ENCODE assay signal across 8 cellular contexts in the genomic region with DNA sequence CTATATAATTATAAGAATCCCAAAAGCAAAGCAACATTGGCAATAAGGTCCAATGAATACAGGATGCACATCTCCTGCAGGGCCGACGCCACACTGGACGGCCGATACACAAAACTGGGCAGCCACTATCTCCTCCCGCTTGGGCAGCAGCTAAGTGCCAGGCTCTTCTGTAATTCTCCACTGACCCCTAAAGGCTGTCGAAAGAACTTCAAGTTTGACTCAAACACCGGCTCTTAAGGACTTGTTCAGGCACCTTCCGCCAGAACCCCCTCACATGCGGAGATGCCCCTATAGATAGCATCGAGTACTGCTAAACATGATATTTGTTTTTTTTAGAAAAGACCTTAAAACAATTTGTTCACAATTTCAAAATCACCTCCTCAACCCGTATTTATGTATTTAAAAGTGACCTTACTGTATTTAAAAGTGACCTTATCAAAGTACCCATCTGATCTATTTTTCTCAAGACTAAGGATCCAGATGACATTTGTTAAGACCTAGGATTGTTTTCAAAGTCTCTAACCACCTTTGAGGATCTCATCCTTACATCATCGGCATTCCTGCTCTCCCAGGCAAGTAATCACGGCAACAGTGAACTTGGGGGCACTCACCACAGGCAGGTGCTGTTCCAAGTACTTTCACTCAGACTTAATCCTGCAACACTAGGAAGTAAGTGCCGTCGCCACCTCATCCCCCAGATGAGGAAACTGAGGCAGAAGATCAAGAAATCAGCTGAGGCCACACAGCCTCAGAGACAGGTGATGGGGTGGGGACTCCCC.
DNase-seq lines count a peak whose midpoint lies in the region; ATAC-seq and TF ChIP-seq lines count a peak whose summit lies in the region.

No MANE protein-coding gene starts in this region.

- POLR2A ChIA-PET in WTC11 (lab: Charles Lee) = no interaction called here

- H3K4me2 ChIP-seq in hepatocyte = no peak overlapping the region

- H3K9me2 ChIP-seq in hepatocyte (replicated peaks; ENCODE audit: insufficient read depth) = no peaks in the 10 kb centered on the region

- 62% methylated on average over 15 of the region's 15 CpGs for WGBS in hepatocyte (ENCODE audit: low lambda C conversion rate, missing lambda C conversion rate)

- no peaks in the 10 kb centered on the region for H3K9me3 ChIP-seq in hepatocyte (ENCODE audit: low read depth)

- no peak overlapping the region for H3K4me3 ChIP-seq in hepatocyte

- H3K27ac Mint-ChIP-seq in activated naive CD4-positive, alpha-beta T cell treated with anti-CD3 and anti-CD28 coated beads, Interleukin-2, amount 50 U/mL, for 72 hours = peak overlapping the region; percentile 29 to 50
- no peak overlapping the region for H3K27ac Mint-ChIP-seq in activated naive CD4-positive, alpha-beta T cell treated with anti-CD3 and anti-CD28 coated beads for 36 hours
- peak overlapping the region; percentile 87 for H3K27ac Mint-ChIP-seq in WTC11
- H3K27ac Mint-ChIP-seq in stimulated activated naive B cell treated with anti-CD40 and anti-IgM and Interleukin-4, amounts not matched to agents 10 μg/mL and 1 μg/mL and 100 μg/mL, for 72 hours = no peak overlapping the region

- no peak for DNase-seq in activated naive CD4-positive, alpha-beta T cell treated with anti-CD3 and anti-CD28 coated beads, Interleukin-2, amount 50 U/mL, for 72 hours (ENCODE audit: low spot score in 2 of 2)
- DNase-seq in activated naive CD4-positive, alpha-beta T cell treated with anti-CD3 and anti-CD28 coated beads for 36 hours = no peak
- DNase-seq in NCI-H1105 treated with DMSO at 0.1 percent for 48 hours (lab: John Stamatoyannopoulos, UW) (peak; percentile 64), WTC11 (ENCODE audit: low spot score) (peak; percentile 53), hepatocyte (ENCODE audit: low spot score) (peak; percentile 70)
- DNase-seq in stimulated activated naive B cell treated with anti-CD40 and anti-IgM and Interleukin-4, amounts not matched to agents 10 μg/mL and 1 μg/mL and 100 μg/mL, for 72 hours = no peak

- H3K27me3 ChIP-seq in hepatocyte = no peaks in the 10 kb centered on the region

- no peak overlapping the region for H3K4me3 Mint-ChIP-seq in activated naive CD4-positive, alpha-beta T cell treated with anti-CD3 and anti-CD28 coated beads for 36 hours
- no peak overlapping the region for H3K4me3 Mint-ChIP-seq in WTC11
- no peak overlapping the region for H3K4me3 Mint-ChIP-seq in stimulated activated naive B cell treated with anti-CD40 and anti-IgM and Interleukin-4, amounts not matched to agents 10 μg/mL and 1 μg/mL and 100 μg/mL, for 72 hours

- intact Hi-C loops in activated naive CD4-positive, alpha-beta T cell treated with anti-CD3 and anti-CD28 coated beads for 36 hours (cut with micrococcal nuclease) = loop anchor here (1.0 kb wide), 1 partner anchor 96 kb away; no protein-coding TSS in a partner anchor

- H3K36me3 Mint-ChIP-seq in activated naive CD4-positive, alpha-beta T cell treated with anti-CD3 and anti-CD28 coated beads, Interleukin-2, amount 50 U/mL, for 72 hours = no peaks in the 10 kb centered on the region
- peaks cover 17% of the 10 kb centered on the region for H3K36me3 Mint-ChIP-seq in activated naive CD4-positive, alpha-beta T cell treated with anti-CD3 and anti-CD28 coated beads for 36 hours (ENCODE audit: low read depth)
- peaks cover 21% of the 10 kb centered on the region for H3K36me3 Mint-ChIP-seq in WTC11
- H3K36me3 Mint-ChIP-seq in stimulated activated naive B cell treated with anti-CD40 and anti-IgM and Interleukin-4, amounts not matched to agents 10 μg/mL and 1 μg/mL and 100 μg/mL, for 72 hours = peaks cover 24 to 55% of the 10 kb centered on the region in 2 donors

- ATAC-seq in activated naive CD4-positive, alpha-beta T cell treated with anti-CD3 and anti-CD28 coated beads, Interleukin-2, amount 50 U/mL, for 72 hours = peak in 1 of 2 donors; percentile 51
- ATAC-seq in WTC11 (peak; percentile 98), GM21737 (IDR thresholded peaks at IDR 0.05; ENCODE audit: unreplicated experiment) (no peak), GM18867 (IDR thresholded peaks at IDR 0.05; ENCODE audit: unreplicated experiment) (no peak)
- ATAC-seq in stimulated activated naive B cell treated with anti-CD40 and anti-IgM and Interleukin-4, amounts not matched to agents 10 μg/mL and 1 μg/mL and 100 μg/mL, for 72 hours (replicated peaks) = peak; percentile 57 to 66

- H3K9me3 Mint-ChIP-seq in activated naive CD4-positive, alpha-beta T cell treated with anti-CD3 and anti-CD28 coated beads, Interleukin-2, amount 50 U/mL, for 72 hours = no peaks in the 10 kb centered on the region
- H3K9me3 Mint-ChIP-seq in activated naive CD4-positive, alpha-beta T cell treated with anti-CD3 and anti-CD28 coated beads for 36 hours = no peaks in the 10 kb centered on the region
- H3K9me3 Mint-ChIP-seq in WTC11 = no peaks in the 10 kb centered on the region
- H3K9me3 Mint-ChIP-seq in stimulated activated naive B cell treated with anti-CD40 and anti-IgM and Interleukin-4, amounts not matched to agents 10 μg/mL and 1 μg/mL and 100 μg/mL, for 72 hours = no peaks in the 10 kb centered on the region

- H2AFZ ChIP-seq in hepatocyte = no peak overlapping the region

- peak overlapping the region; percentile 41 for H3K27ac ChIP-seq in hepatocyte

- H3K4me1 ChIP-seq in hepatocyte (ENCODE audit: insufficient read depth) = no peaks in the 10 kb centered on the region

- H4K20me1 ChIP-seq in hepatocyte (ENCODE audit: insufficient read depth, poor library complexity, severe bottlenecking) = no peaks in the 10 kb centered on the region

- H3K4me1 Mint-ChIP-seq in activated naive CD4-positive, alpha-beta T cell treated with anti-CD3 and anti-CD28 coated beads for 36 hours (ENCODE audit: low read depth) = no peaks in the 10 kb centered on the region
- H3K4me1 Mint-ChIP-seq in WTC11 = peaks cover 15% of the 10 kb centered on the region
- peaks cover 0 to 2% of the 10 kb centered on the region in 2 donors for H3K4me1 Mint-ChIP-seq in stimulated activated naive B cell treated with anti-CD40 and anti-IgM and Interleukin-4, amounts not matched to agents 10 μg/mL and 1 μg/mL and 100 μg/mL, for 72 hours

- CTCF ChIA-PET in activated naive CD4-positive, alpha-beta T cell treated with anti-CD3 and anti-CD28 coated beads for 36 hours (lab: Charles Lee) = interaction anchor here (1.8 kb wide), 1 partner anchor 96 kb away, joined by 7 read pairs; no protein-coding TSS in a partner anchor
- CTCF ChIA-PET in WTC11 (lab: Charles Lee) = interaction anchor here (0.6 to 1.0 kb wide), 6 partner anchors 9 to 1005 kb away, joined by 3 to 5 read pairs (median 4); no protein-coding TSS in a partner anchor

- TF ChIP-seq CTCF in WTC11 (IDR thresholded peaks at IDR 0.05) (peak; percentile 32; the same call in 1 of the 2 replicates), hepatocyte (IDR thresholded peaks at IDR 0.05; ENCODE audit: poor library complexity) (peak; percentile 55)

- no peaks in the 10 kb centered on the region for H3K27me3 Mint-ChIP-seq in activated naive CD4-positive, alpha-beta T cell treated with anti-CD3 and anti-CD28 coated beads for 36 hours (ENCODE audit: low read depth)
- no peaks in the 10 kb centered on the region for H3K27me3 Mint-ChIP-seq in WTC11 (ENCODE audit: low read depth)
- no peaks in the 10 kb centered on the region for H3K27me3 Mint-ChIP-seq in stimulated activated naive B cell treated with anti-CD40 and anti-IgM and Interleukin-4, amounts not matched to agents 10 μg/mL and 1 μg/mL and 100 μg/mL, for 72 hours

- H3K79me2 ChIP-seq in hepatocyte = no peaks in the 10 kb centered on the region

- H3K36me3 ChIP-seq in hepatocyte (replicated peaks; ENCODE audit: insufficient read depth, low read depth) = no peaks in the 10 kb centered on the region

TF ChIP-seq in WTC11, 78 proteins besides CTCF, POLR2A, EP300 and RAD21 (continues in another document):
- TF ChIP-seq, protein P1, sequence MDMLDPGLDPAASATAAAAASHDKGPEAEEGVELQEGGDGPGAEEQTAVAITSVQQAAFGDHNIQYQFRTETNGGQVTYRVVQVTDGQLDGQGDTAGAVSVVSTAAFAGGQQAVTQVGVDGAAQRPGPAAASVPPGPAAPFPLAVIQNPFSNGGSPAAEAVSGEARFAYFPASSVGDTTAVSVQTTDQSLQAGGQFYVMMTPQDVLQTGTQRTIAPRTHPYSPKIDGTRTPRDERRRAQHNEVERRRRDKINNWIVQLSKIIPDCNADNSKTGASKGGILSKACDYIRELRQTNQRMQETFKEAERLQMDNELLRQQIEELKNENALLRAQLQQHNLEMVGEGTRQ (CRISPR knock-in tag; IDR thresholded peaks at IDR 0.05) = no peak
- TF ChIP-seq CBFB (CRISPR knock-in tag; IDR thresholded peaks at IDR 0.05; ENCODE audit: low read depth) = no peak
- no peak for TF ChIP-seq TEAD1 (CRISPR knock-in tag; IDR thresholded peaks at IDR 0.05)
- TF ChIP-seq CREB1 (CRISPR knock-in tag; IDR thresholded peaks at IDR 0.05) = no peak
- TF ChIP-seq, protein P2, sequence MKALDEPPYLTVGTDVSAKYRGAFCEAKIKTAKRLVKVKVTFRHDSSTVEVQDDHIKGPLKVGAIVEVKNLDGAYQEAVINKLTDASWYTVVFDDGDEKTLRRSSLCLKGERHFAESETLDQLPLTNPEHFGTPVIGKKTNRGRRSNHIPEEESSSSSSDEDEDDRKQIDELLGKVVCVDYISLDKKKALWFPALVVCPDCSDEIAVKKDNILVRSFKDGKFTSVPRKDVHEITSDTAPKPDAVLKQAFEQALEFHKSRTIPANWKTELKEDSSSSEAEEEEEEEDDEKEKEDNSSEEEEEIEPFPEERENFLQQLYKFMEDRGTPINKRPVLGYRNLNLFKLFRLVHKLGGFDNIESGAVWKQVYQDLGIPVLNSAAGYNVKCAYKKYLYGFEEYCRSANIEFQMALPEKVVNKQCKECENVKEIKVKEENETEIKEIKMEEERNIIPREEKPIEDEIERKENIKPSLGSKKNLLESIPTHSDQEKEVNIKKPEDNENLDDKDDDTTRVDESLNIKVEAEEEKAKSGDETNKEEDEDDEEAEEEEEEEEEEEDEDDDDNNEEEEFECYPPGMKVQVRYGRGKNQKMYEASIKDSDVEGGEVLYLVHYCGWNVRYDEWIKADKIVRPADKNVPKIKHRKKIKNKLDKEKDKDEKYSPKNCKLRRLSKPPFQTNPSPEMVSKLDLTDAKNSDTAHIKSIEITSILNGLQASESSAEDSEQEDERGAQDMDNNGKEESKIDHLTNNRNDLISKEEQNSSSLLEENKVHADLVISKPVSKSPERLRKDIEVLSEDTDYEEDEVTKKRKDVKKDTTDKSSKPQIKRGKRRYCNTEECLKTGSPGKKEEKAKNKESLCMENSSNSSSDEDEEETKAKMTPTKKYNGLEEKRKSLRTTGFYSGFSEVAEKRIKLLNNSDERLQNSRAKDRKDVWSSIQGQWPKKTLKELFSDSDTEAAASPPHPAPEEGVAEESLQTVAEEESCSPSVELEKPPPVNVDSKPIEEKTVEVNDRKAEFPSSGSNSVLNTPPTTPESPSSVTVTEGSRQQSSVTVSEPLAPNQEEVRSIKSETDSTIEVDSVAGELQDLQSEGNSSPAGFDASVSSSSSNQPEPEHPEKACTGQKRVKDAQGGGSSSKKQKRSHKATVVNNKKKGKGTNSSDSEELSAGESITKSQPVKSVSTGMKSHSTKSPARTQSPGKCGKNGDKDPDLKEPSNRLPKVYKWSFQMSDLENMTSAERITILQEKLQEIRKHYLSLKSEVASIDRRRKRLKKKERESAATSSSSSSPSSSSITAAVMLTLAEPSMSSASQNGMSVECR (CRISPR knock-in tag; IDR thresholded peaks at IDR 0.05; ENCODE audit: borderline replicate concordance) = no peak
- no peak for TF ChIP-seq ZNF317 (CRISPR knock-in tag; IDR thresholded peaks at IDR 0.05; ENCODE audit: borderline replicate concordance, low read depth)

Comparison
In these comparisons a context has a peak if more than half of its experiments do, and no peak if none do; other contexts are left out.
1. H3K27ac Mint-ChIP-seq: peak in activated naive CD4-positive, alpha-beta T cell treated with anti-CD3 and anti-CD28 coated beads, Interleukin-2, amount 50 U/mL, for 72 hours (2 of 2) and WTC11 (single experiment); none in activated naive CD4-positive, alpha-beta T cell treated with anti-CD3 and anti-CD28 coated beads for 36 hours (single experiment) and stimulated activated naive B cell treated with anti-CD40 and anti-IgM and Interleukin-4, amounts not matched to agents 10 μg/mL and 1 μg/mL and 100 μg/mL, for 72 hours (single experiment).
2. ATAC-seq: peak in WTC11 (single experiment) and stimulated activated naive B cell treated with anti-CD40 and anti-IgM and Interleukin-4, amounts not matched to agents 10 μg/mL and 1 μg/mL and 100 μg/mL, for 72 hours (2 of 2); none in GM21737 (single experiment) and GM18867 (single experiment).
3. DNase-seq: peak in NCI-H1105 treated with DMSO at 0.1 percent for 48 hours (single experiment), WTC11 (single experiment) and hepatocyte (single experiment); none in activated naive CD4-positive, alpha-beta T cell treated with anti-CD3 and anti-CD28 coated beads, Interleukin-2, amount 50 U/mL, for 72 hours (0 of 2), activated naive CD4-positive, alpha-beta T cell treated with anti-CD3 and anti-CD28 coated beads for 36 hours (single experiment) and stimulated activated naive B cell treated with anti-CD40 and anti-IgM and Interleukin-4, amounts not matched to agents 10 μg/mL and 1 μg/mL and 100 μg/mL, for 72 hours (single experiment).